In genomic region chr17:79741751-79742588, GRCh38 we compare ENCODE assay signal across 8 cellular contexts.
A peak's percentile ranks its signal among the peaks of the same experiment; 100 is the strongest.
DNase-seq lines count a peak whose midpoint lies in the region; ATAC-seq lines count a peak whose summit lies in the region.

No MANE protein-coding gene starts in this region.

- no peak for ATAC-seq in GM19397 (IDR thresholded peaks at IDR 0.05; ENCODE audit: unreplicated experiment)

- DNase-seq in NCI-H510A treated with DMSO at 0.1 percent for 48 hours (lab: John Stamatoyannopoulos, UW), result peak; percentile 76
- no peak for DNase-seq in NCI-H510A (lab: John Stamatoyannopoulos, UW)
- DNase-seq in NCI-H2196 treated with DMSO at 0.1 percent for 48 hours (lab: John Stamatoyannopoulos, UW; ENCODE audit: unreplicated experiment), result peak; percentile 56
- DNase-seq in activated CD4-positive, CD25-positive, alpha-beta regulatory T cell treated with anti-CD3 and anti-CD28 coated beads, Interleukin-2, amount 50 U/mL, for 16 hours (ENCODE audit: low read depth, low spot score), result peak; percentile 43
- peak; percentile 63 for DNase-seq in cerebellar cortex (ENCODE audit: low spot score)
- DNase-seq in kidney glomerular epithelial cell (lab: John Stamatoyannopoulos, UW), result peak; percentile 22
- peak; percentile 78 to 80 for DNase-seq in stimulated activated CD4-positive, alpha-beta T cell treated with anti-CD3 and anti-CD28 coated beads, Interleukin-2, amount 100 ng/mL, for 24 hours
